ENCODE assay signal across 1 cellular context in the genomic region with DNA sequence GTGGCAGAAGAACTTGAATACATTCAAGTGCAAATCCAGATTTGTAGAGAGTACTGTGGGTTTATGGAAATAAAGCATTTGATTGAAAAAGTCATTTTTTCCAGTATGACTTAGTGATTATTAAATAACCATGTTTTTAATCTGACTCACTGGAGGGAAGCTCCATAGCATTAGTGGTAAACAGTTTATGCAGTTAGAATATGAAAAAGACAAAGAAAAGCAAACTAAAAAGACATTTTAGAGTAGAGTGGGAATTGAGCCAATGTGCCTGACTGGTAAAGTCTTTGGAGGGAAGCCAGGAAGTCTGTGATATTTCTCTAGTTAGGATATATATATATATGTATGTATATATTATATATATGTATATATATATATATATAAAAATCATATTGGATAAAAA.
TF ChIP-seq lines count a peak whose summit lies in the region.

No MANE protein-coding gene starts in this region.

TF ChIP-seq in SK-N-SH, 30 proteins besides CTCF, POLR2A, EP300 and RAD21:
- TF ChIP-seq, protein P1, sequence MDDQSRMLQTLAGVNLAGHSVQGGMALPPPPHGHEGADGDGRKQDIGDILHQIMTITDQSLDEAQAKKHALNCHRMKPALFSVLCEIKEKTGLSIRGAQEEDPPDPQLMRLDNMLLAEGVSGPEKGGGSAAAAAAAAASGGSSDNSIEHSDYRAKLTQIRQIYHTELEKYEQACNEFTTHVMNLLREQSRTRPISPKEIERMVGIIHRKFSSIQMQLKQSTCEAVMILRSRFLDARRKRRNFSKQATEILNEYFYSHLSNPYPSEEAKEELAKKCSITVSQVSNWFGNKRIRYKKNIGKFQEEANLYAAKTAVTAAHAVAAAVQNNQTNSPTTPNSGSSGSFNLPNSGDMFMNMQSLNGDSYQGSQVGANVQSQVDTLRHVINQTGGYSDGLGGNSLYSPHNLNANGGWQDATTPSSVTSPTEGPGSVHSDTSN (IDR thresholded peaks at IDR 0.05), result peak; percentile 31
- TF ChIP-seq NFIC (IDR thresholded peaks at IDR 0.05; ENCODE audit: borderline replicate concordance) (peak; percentile 32; the same call in 1 of the 2 replicates), FOSL2 (IDR thresholded peaks at IDR 0.05; ENCODE audit: borderline replicate concordance, low read depth) (peak; percentile 30; the same call in 1 of the 2 replicates), JUND (IDR thresholded peaks at IDR 0.05) (peak; percentile 68), GATA2 (CRISPR knock-in tag; IDR thresholded peaks at IDR 0.05) (no peak), TCF12 (IDR thresholded peaks at IDR 0.05) (peak; percentile 34; the same call in 1 of the 2 replicates)
